ENCODE assay signal across 8 cellular contexts in genomic region chr5:138352722-138353549, GRCh38. TPM values are rescaled to one million over a fixed set of nuclear protein-coding genes. Genes with fewer than 3 reads are reported as not detected.
DNase-seq lines count a peak whose midpoint lies in the region; TF ChIP-seq lines count a peak whose summit lies in the region.

No MANE protein-coding gene starts in this region.

- peak overlapping the region; percentile 96 for H3K9ac ChIP-seq in GM23248

- DNase-seq in GM10266 (ENCODE audit: extremely low spot score) = peak; percentile 83
- peak; percentile 72 for DNase-seq in GM23248
- peak; percentile 67 for DNase-seq in LoVo (ENCODE audit: low spot score)
- DNase-seq in WERI-Rb-1 = peak; percentile 56
- DNase-seq in cardiac fibroblast (ENCODE audit: low read depth in 2 of 2) = peak; percentile 52 to 63
- no peak for DNase-seq in kidney epithelial cell (ENCODE audit: low read depth)
- peak; percentile 41 to 50 for DNase-seq in stimulated activated CD4-positive, alpha-beta T cell treated with anti-CD3 and anti-CD28 coated beads, Interleukin-1b, Interleukin-23, amount 100 ng/mL, for 1 hour (ENCODE audit: low read depth in 2 of 2)
- no peak for DNase-seq in NCI-H1048 (lab: John Stamatoyannopoulos, UW)

- H3K9me2 ChIP-seq in GM23248 (ENCODE audit: insufficient read depth) = no peaks in the 10 kb centered on the region

- TF ChIP-seq CTCF in GM10266 (IDR thresholded peaks at IDR 0.05; ENCODE audit: control insufficient read depth, insufficient read depth, low read depth, missing control alignments) = peak; percentile 70
- TF ChIP-seq CTCF in WERI-Rb-1 (IDR thresholded peaks at IDR 0.05; ENCODE audit: low read depth, low read length) = peak; percentile 42
- TF ChIP-seq CTCF in cardiac fibroblast (IDR thresholded peaks at IDR 0.05; ENCODE audit: low read depth, low read length) = no peak
- peak; percentile 18 for TF ChIP-seq CTCF in kidney epithelial cell (IDR thresholded peaks at IDR 0.05; ENCODE audit: insufficient read depth, low read length, poor library complexity, severe bottlenecking)

- in situ Hi-C loops in GM23248 (cut with MboI) = no loop called here

- WGBS in GM23248 (ENCODE audit: low coverage in 1 of 2, low lambda C conversion rate in 2 of 2, missing lambda C conversion rate in 2 of 2), 2 experiments = 0 to 1% methylated on average over 15 to 64 of the region's 88 CpGs

- H3K4me2 ChIP-seq in GM23248 (ENCODE audit: unreplicated experiment) = peak overlapping the region; percentile 96

- no peaks in the 10 kb centered on the region for H3K27me3 ChIP-seq in GM23248 (replicated peaks; ENCODE audit: insufficient read depth)
- no peaks in the 10 kb centered on the region for H3K27me3 ChIP-seq in WERI-Rb-1 (ENCODE audit: insufficient read depth, low read depth, severe bottlenecking)
- no peaks in the 10 kb centered on the region for H3K27me3 ChIP-seq in kidney epithelial cell (ENCODE audit: control insufficient read depth, insufficient read depth, low read length)

- H3F3A ChIP-seq in GM23248 (ENCODE audit: insufficient read depth) = peaks cover 73% of the 10 kb centered on the region

- H3K36me3 ChIP-seq in GM23248 (ENCODE audit: low read depth) (no peaks in the 10 kb centered on the region), WERI-Rb-1 (peaks cover 11% of the 10 kb centered on the region), kidney epithelial cell (ENCODE audit: control insufficient read depth, insufficient read depth, low read length) (no peaks in the 10 kb centered on the region)

- H4K20me1 ChIP-seq in GM23248 (ENCODE audit: insufficient read depth) = no peaks in the 10 kb centered on the region

- H3K9me3 ChIP-seq in GM23248 (ENCODE audit: low read depth) (no peaks in the 10 kb centered on the region), WERI-Rb-1 (ENCODE audit: severe bottlenecking) (peaks cover 4% of the 10 kb centered on the region)

- H3K79me2 ChIP-seq in GM23248 (ENCODE audit: insufficient read depth) = peaks cover 49% of the 10 kb centered on the region

- H3K4me3 ChIP-seq in GM23248 (peak overlapping the region; percentile 90), WERI-Rb-1 (ENCODE audit: low read depth, low read length) (peak overlapping the region; percentile 98), cardiac fibroblast (replicated peaks in 1 of 2; ENCODE audit: low read depth in 2 of 2, low read length in 2 of 2) (peak overlapping the region; percentile 80 to 87), kidney epithelial cell (ENCODE audit: low read depth, low read length) (peak overlapping the region; percentile 75)

- peak overlapping the region; percentile 77 for H3K27ac ChIP-seq in GM23248
- H3K27ac ChIP-seq in WERI-Rb-1 = peak overlapping the region; percentile 87

- peaks cover 45% of the 10 kb centered on the region for H3K4me1 ChIP-seq in GM23248 (ENCODE audit: insufficient read depth)

- peak overlapping the region; percentile 78 for H2AFZ ChIP-seq in GM23248

RNA-seq across cellular contexts. Expression of gene KDM3B, which starts 0.5 kb away (rescaled TPM):
- 26.8 and 28.3 TPM in 2 replicates for total RNA-seq in GM23248 (2014; rRNA removed; shearing (Covaris generic))
- 9.8 and 12.6 TPM in 2 replicates for polyA plus RNA-seq in GM23248 (2016; fragmentation: Nextera tagmentation; extraction: Ambion mirVana)
- 44.3 and 45.1 TPM in 2 replicates for total RNA-seq in kidney epithelial cell

RNA-seq across cellular contexts. Expression of gene FAM53C, which starts 14.9 kb away (rescaled TPM):
- 26.8 and 34.8 TPM in 2 replicates for total RNA-seq in GM23248 (2014; rRNA removed; shearing (Covaris generic))
- 25.5 and 26.7 TPM in 2 replicates for polyA plus RNA-seq in GM23248 (2016; fragmentation: Nextera tagmentation; extraction: Ambion mirVana)
- total RNA-seq in kidney epithelial cell = 26.3 and 36.8 TPM in 2 replicates

RNA-seq across cellular contexts. Expression of gene CDC25C, which starts 21.3 kb away (rescaled TPM):
- 4.5 and 5.9 TPM in 2 replicates for total RNA-seq in GM23248 (2014; rRNA removed; shearing (Covaris generic))
- 2.9 and 4.4 TPM in 2 replicates for polyA plus RNA-seq in GM23248 (2016; fragmentation: Nextera tagmentation; extraction: Ambion mirVana)
- 1.9 and 2.0 TPM in 2 replicates for total RNA-seq in kidney epithelial cell

Comparison
In these comparisons a context has a peak if more than half of its experiments do, and no peak if none do; other contexts are left out.
1. DNase-seq: peak in GM10266 (single experiment), GM23248 (single experiment), LoVo (single experiment), WERI-Rb-1 (single experiment), cardiac fibroblast (2 of 2) and stimulated activated CD4-positive, alpha-beta T cell treated with anti-CD3 and anti-CD28 coated beads, Interleukin-1b, Interleukin-23, amount 100 ng/mL, for 1 hour (2 of 2); none in kidney epithelial cell (single experiment) and NCI-H1048 (single experiment).
2. Peak in every context shown above with its lines, with median percentiles within 50 percentile points of each other: H3K4me3 ChIP-seq.